ENCODE assay signal across 1 cellular context in the genomic region with DNA sequence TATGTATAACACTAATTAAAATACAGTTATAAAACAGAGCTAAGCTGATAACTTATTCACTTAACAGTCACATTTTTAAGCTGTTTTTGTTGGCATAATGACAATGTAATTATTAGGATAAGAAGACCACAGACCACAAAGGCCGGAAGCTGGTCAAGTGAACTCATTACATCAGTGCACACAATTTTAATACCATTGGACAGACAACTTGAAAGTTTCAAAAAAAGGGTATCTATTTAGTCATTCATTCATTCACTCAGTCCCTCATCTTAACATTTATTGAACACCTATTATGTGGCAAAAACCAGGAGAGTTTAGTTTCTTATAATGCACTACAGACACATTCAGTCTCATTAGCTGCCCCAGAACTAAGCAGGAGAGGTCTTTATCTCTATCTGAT.
TF ChIP-seq lines count a peak whose summit lies in the region.

No MANE protein-coding gene starts in this region.

TF ChIP-seq in HEK293, 187 proteins besides CTCF, POLR2A, EP300 and RAD21 (continued from another document):
- no peak for TF ChIP-seq GLIS1 (tag by site-specific recombination; IDR thresholded peaks at IDR 0.05)
- TF ChIP-seq ZNF221 (tag by site-specific recombination; IDR thresholded peaks at IDR 0.05; ENCODE audit: borderline replicate concordance), result no peak
- TF ChIP-seq ZNF48 (tag by site-specific recombination; IDR thresholded peaks at IDR 0.05), result no peak
- no peak for TF ChIP-seq ZNF423 (tag by site-specific recombination; IDR thresholded peaks at IDR 0.05)
- no peak for TF ChIP-seq HOXC10 (CRISPR knock-in tag; IDR thresholded peaks at IDR 0.05)
- TF ChIP-seq ZSCAN23 (tag by site-specific recombination; IDR thresholded peaks at IDR 0.05), result no peak
- TF ChIP-seq REPIN1 (tag by site-specific recombination; IDR thresholded peaks at IDR 0.05; ENCODE audit: low read depth), result no peak
- TF ChIP-seq, protein P1, sequence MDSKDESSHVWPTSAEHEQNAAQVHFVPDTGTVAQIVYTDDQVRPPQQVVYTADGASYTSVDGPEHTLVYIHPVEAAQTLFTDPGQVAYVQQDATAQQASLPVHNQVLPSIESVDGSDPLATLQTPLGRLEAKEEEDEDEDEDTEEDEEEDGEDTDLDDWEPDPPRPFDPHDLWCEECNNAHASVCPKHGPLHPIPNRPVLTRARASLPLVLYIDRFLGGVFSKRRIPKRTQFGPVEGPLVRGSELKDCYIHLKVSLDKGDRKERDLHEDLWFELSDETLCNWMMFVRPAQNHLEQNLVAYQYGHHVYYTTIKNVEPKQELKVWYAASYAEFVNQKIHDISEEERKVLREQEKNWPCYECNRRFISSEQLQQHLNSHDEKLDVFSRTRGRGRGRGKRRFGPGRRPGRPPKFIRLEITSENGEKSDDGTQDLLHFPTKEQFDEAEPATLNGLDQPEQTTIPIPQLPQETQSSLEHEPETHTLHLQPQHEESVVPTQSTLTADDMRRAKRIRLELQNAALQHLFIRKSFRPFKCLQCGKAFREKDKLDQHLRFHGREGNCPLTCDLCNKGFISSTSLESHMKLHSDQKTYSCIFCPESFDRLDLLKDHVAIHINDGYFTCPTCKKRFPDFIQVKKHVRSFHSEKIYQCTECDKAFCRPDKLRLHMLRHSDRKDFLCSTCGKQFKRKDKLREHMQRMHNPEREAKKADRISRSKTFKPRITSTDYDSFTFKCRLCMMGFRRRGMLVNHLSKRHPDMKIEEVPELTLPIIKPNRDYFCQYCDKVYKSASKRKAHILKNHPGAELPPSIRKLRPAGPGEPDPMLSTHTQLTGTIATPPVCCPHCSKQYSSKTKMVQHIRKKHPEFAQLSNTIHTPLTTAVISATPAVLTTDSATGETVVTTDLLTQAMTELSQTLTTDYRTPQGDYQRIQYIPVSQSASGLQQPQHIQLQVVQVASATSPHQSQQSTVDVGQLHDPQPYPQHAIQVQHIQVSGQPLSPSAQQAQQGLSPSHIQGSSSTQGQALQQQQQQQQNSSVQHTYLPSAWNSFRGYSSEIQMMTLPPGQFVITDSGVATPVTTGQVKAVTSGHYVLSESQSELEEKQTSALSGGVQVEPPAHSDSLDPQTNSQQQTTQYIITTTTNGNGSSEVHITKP (tag by site-specific recombination; IDR thresholded peaks at IDR 0.05), result no peak
- no peak for TF ChIP-seq ZNF174 (tag by site-specific recombination; IDR thresholded peaks at IDR 0.05)
- TF ChIP-seq ZSCAN4 (tag by site-specific recombination; IDR thresholded peaks at IDR 0.05), result 0 out of 2 replicates have a peak, but pooled peaks have one; percentile 20
- peak; percentile 49 for TF ChIP-seq ZNF629 (tag by site-specific recombination; IDR thresholded peaks at IDR 0.05)
- TF ChIP-seq ZNF488 (tag by site-specific recombination; IDR thresholded peaks at IDR 0.05), result no peak
- no peak for TF ChIP-seq SETDB1 (IDR thresholded peaks at IDR 0.05; ENCODE audit: insufficient read length, low read length)
- TF ChIP-seq ZNF24 (tag by site-specific recombination; IDR thresholded peaks at IDR 0.05), result 0 out of 2 replicates have a peak, but pooled peaks have one; percentile 47
- no peak for TF ChIP-seq ZNF132 (tag by site-specific recombination; IDR thresholded peaks at IDR 0.05; ENCODE audit: borderline replicate concordance)
- no peak for TF ChIP-seq ZNF544 (tag by site-specific recombination; IDR thresholded peaks at IDR 0.05)
- peak; percentile 72; the same call in 1 of the 2 replicates for TF ChIP-seq ZNF664 (tag by site-specific recombination; IDR thresholded peaks at IDR 0.05)
- no peak for TF ChIP-seq ZNF248 (tag by site-specific recombination; IDR thresholded peaks at IDR 0.05)
- TF ChIP-seq TRIM28 (IDR thresholded peaks at IDR 0.05; ENCODE audit: borderline replicate concordance, low read length), result no peak
